Comparison of ENCODE assay signal across 17 cellular contexts in the genomic region with DNA sequence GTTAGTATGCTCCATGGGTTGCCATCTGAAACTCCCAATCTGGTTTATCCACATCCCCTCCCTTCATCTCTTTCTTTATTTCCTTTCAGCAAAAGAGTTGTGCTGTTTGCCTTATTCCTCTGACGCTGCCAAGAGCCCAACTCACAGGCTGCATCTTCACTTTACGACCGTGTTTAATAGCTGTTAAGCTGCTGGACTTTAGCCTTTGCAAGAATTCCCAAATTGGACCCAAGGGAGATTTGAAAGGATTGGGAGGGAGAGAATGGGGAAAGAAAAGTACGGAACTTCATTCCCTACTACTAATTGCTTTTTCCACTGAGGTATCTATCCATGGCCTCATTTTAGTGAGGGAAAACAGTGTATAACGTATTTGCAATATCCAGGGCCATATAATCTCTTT.
A peak's percentile ranks its signal among the peaks of the same experiment; 100 is the strongest.
DNase-seq lines count a peak whose midpoint lies in the region; ATAC-seq and TF ChIP-seq lines count a peak whose summit lies in the region.
"Had no signal": no experiment of that assay in that cellular context is flagged by ENCODE, and none has a peak within 500 bp of the region (broad histone marks: within the 10 kb centered on the region; RNA-seq: fewer than 3 reads in every experiment).

No MANE protein-coding gene starts in this region.

- H3K27me3 Mint-ChIP-seq in nephron (ENCODE audit: low read depth), result no peaks in the 10 kb centered on the region
- H3K27me3 Mint-ChIP-seq in CD4-positive, alpha-beta memory T cell, result no peaks in the 10 kb centered on the region
- H3K27me3 Mint-ChIP-seq: CD4-positive, alpha-beta T cell; IgD-negative memory B cell; T-cell had no signal

- H3K4me1 ChIP-seq in A673 (ENCODE audit: insufficient read depth, low read length, poor library complexity, severe bottlenecking) (no peaks in the 10 kb centered on the region), HEK293 (ENCODE audit: control insufficient read depth, insufficient read depth, low read length) (peaks cover 8% of the 10 kb centered on the region; the same call in 1 of the 2 replicates), upper lobe of right lung (no peaks in the 10 kb centered on the region)
- H3K4me1 ChIP-seq in CD4-positive, alpha-beta memory T cell (ENCODE audit: insufficient read depth, low read length), result no peaks in the 10 kb centered on the region
- H3K4me1 ChIP-seq: BE2C had no signal

- BruUV-seq in A673 (replicated peaks; lab: Mats Ljungman, UMichigan), result no TSS peak

- H3K27ac ChIP-seq in A673 (ENCODE audit: low read depth, low read length, poor library complexity, severe bottlenecking) (no peak overlapping the region), HEK293 (ENCODE audit: extremely low read depth, low read depth, low read length) (no peak overlapping the region), brain microvascular endothelial cell (no peak overlapping the region), upper lobe of right lung (no peak overlapping the region)
- no peak overlapping the region for H3K27ac ChIP-seq in CD4-positive, alpha-beta memory T cell (ENCODE audit: low read depth, low read length)

- no peak for ATAC-seq in upper lobe of right lung
- ATAC-seq: T-cell had no signal

- peaks cover 26% of the 10 kb centered on the region for H3K4me1 Mint-ChIP-seq in nephron
- no peaks in the 10 kb centered on the region for H3K4me1 Mint-ChIP-seq in CD4-positive, alpha-beta memory T cell
- H3K4me1 Mint-ChIP-seq: IgD-negative memory B cell, T-cell had no signal

- POLR2A ChIA-PET in A673 (lab: Charles Lee; ENCODE audit: low non-redundant PET) (no interaction called here), HEK293 (lab: Yijun Ruan, JAX) (interaction anchor here (0.6 kb wide), 1 partner anchor 42 kb away, joined by 6 read pairs; no protein-coding TSS in a partner anchor)
- POLR2A ChIA-PET in CD4-positive, alpha-beta memory T cell (lab: Charles Lee; ENCODE audit: partially characterized antibody), result no interaction called here

- no peaks in the 10 kb centered on the region for H3K9me3 Mint-ChIP-seq in nephron
- peaks cover 0 to 7% (median 2%) of the 10 kb centered on the region in 8 donors for H3K9me3 Mint-ChIP-seq in CD4-positive, alpha-beta memory T cell
- H3K9me3 Mint-ChIP-seq: IgD-negative memory B cell had no signal

- no peaks in the 10 kb centered on the region for H3K36me3 Mint-ChIP-seq in nephron (ENCODE audit: low read depth)
- no peaks in the 10 kb centered on the region for H3K36me3 Mint-ChIP-seq in CD4-positive, alpha-beta memory T cell
- H3K36me3 Mint-ChIP-seq: IgD-negative memory B cell, T-cell had no signal

- H3K4me3 Mint-ChIP-seq in nephron, result no peak overlapping the region
- no peak overlapping the region for H3K4me3 Mint-ChIP-seq in CD4-positive, alpha-beta memory T cell
- H3K4me3 Mint-ChIP-seq: CD4-positive, alpha-beta T cell; IgD-negative memory B cell; T-cell had no signal

- intact Hi-C loops in A673 (cut with micrococcal nuclease; ENCODE audit: unreplicated experiment), result no loop called here
- intact Hi-C loops in upper lobe of right lung (cut with DNase I), result no loop called here
- intact Hi-C loops in CD4-positive, alpha-beta memory T cell (cut with micrococcal nuclease), result no loop called here

- H3K36me3 ChIP-seq in A673 (ENCODE audit: insufficient read depth, low read length, poor library complexity, severe bottlenecking) (no peaks in the 10 kb centered on the region), HEK293 (ENCODE audit: control insufficient read depth in 2 of 2, insufficient read depth in 1 of 2, low read length in 2 of 2) (no peaks in the 10 kb centered on the region), brain microvascular endothelial cell (replicated peaks) (no peaks in the 10 kb centered on the region), upper lobe of right lung (no peaks in the 10 kb centered on the region)
- H3K36me3 ChIP-seq in CD4-positive, alpha-beta memory T cell (ENCODE audit: insufficient read depth, low read length), result no peaks in the 10 kb centered on the region
- H3K36me3 ChIP-seq: BE2C had no signal

- peak; percentile 4 for DNase-seq in A673 (ENCODE audit: low spot score)
- DNase-seq in NCI-H69 (lab: John Stamatoyannopoulos, UW), result peak; percentile 63
- DNase-seq in brain microvascular endothelial cell, result no peak
- no peak for DNase-seq in upper lobe of right lung
- no peak for DNase-seq in CD4-positive, alpha-beta memory T cell
- DNase-seq: BE2C; Calu3; CD4-positive, alpha-beta T cell; DMS79; H7; Kasumi-1; SHP77; SK-N-SH; T-cell had no signal

- no peaks in the 10 kb centered on the region for H3K27me3 ChIP-seq in A673 (replicated peaks; ENCODE audit: insufficient read depth, low read depth, low read length, poor library complexity)
- no peaks in the 10 kb centered on the region for H3K27me3 ChIP-seq in brain microvascular endothelial cell (replicated peaks)
- H3K27me3 ChIP-seq in upper lobe of right lung, result no peaks in the 10 kb centered on the region
- no peaks in the 10 kb centered on the region for H3K27me3 ChIP-seq in CD4-positive, alpha-beta memory T cell (ENCODE audit: insufficient read depth, low read length)
- H3K27me3 ChIP-seq: BE2C had no signal

- TF ChIP-seq CTCF in A673 (conservative IDR thresholded peaks at IDR 0.05; ENCODE audit: low read depth, low read length) (no peak), HEK293 (tag by site-specific recombination; IDR thresholded peaks at IDR 0.05) (no peak), nephron (IDR thresholded peaks at IDR 0.05; ENCODE audit: unreplicated experiment in 3 of 3) (no peak), brain microvascular endothelial cell (IDR thresholded peaks at IDR 0.05; ENCODE audit: low read depth, low read length, missing control alignments) (no peak), upper lobe of right lung (IDR thresholded peaks at IDR 0.05) (no peak)

- H3K27ac Mint-ChIP-seq in nephron, result peak overlapping the region in 2 of 3 experiments; percentile 36 to 50
- H3K27ac Mint-ChIP-seq in CD4-positive, alpha-beta memory T cell, result no peak overlapping the region
- H3K27ac Mint-ChIP-seq: CD4-positive, alpha-beta T cell; IgD-negative memory B cell; T-cell had no signal

- no peak overlapping the region for H3K4me3 ChIP-seq in A673 (ENCODE audit: low read depth, low read length, poor library complexity, severe bottlenecking)
- H3K4me3 ChIP-seq in HEK293 (ENCODE audit: low read depth, low read length), result no peak overlapping the region
- H3K4me3 ChIP-seq in brain microvascular endothelial cell (ENCODE audit: low read depth, low read length), result no peak overlapping the region
- H3K4me3 ChIP-seq in upper lobe of right lung, result no peak overlapping the region
- H3K4me3 ChIP-seq in CD4-positive, alpha-beta memory T cell (ENCODE audit: low read length in 2 of 2), result no peak overlapping the region

- in situ Hi-C loops in brain microvascular endothelial cell (cut with HindIII; ENCODE audit: low pct_ligation_motif_present, low sequenced_read_pairs), result no loop called here

- no peaks in the 10 kb centered on the region for H3K9me3 ChIP-seq in A673 (ENCODE audit: low read depth, low read length, poor library complexity, severe bottlenecking)
- no peaks in the 10 kb centered on the region for H3K9me3 ChIP-seq in HEK293 (ENCODE audit: control insufficient read depth, insufficient read depth, low read depth, low read length)
- H3K9me3 ChIP-seq in upper lobe of right lung, result no peaks in the 10 kb centered on the region
- no peaks in the 10 kb centered on the region for H3K9me3 ChIP-seq in CD4-positive, alpha-beta memory T cell (ENCODE audit: control insufficient read depth in 1 of 2, low read length in 2 of 2)
- H3K9me3 ChIP-seq: BE2C, SK-N-SH had no signal

- CTCF ChIA-PET in A673 (lab: Charles Lee) (no interaction called here), HEK293 (lab: Yijun Ruan, JAX) (no interaction called here)
- CTCF ChIA-PET in CD4-positive, alpha-beta memory T cell (lab: Charles Lee; ENCODE audit: partially characterized antibody), result no interaction called here

TF ChIP-seq in HEK293, 187 proteins besides CTCF, POLR2A, EP300 and RAD21 (continues in another document):
- TF ChIP-seq ZNF701 (tag by site-specific recombination; IDR thresholded peaks at IDR 0.05) (no peak), ZNF292 (tag by site-specific recombination; IDR thresholded peaks at IDR 0.05; ENCODE audit: borderline replicate concordance, low read depth) (no peak)
- TF ChIP-seq, protein P1, sequence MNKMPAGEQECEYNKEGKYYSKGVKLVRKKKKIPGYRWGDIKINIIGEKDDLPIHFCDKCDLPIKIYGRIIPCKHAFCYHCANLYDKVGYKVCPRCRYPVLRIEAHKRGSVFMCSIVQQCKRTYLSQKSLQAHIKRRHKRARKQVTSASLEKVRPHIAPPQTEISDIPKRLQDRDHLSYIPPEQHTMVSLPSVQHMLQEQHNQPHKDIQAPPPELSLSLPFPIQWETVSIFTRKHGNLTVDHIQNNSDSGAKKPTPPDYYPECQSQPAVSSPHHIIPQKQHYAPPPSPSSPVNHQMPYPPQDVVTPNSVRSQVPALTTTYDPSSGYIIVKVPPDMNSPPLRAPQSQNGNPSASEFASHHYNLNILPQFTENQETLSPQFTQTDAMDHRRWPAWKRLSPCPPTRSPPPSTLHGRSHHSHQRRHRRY (tag by site-specific recombination; IDR thresholded peaks at IDR 0.05), result no peak
- TF ChIP-seq, protein P2, sequence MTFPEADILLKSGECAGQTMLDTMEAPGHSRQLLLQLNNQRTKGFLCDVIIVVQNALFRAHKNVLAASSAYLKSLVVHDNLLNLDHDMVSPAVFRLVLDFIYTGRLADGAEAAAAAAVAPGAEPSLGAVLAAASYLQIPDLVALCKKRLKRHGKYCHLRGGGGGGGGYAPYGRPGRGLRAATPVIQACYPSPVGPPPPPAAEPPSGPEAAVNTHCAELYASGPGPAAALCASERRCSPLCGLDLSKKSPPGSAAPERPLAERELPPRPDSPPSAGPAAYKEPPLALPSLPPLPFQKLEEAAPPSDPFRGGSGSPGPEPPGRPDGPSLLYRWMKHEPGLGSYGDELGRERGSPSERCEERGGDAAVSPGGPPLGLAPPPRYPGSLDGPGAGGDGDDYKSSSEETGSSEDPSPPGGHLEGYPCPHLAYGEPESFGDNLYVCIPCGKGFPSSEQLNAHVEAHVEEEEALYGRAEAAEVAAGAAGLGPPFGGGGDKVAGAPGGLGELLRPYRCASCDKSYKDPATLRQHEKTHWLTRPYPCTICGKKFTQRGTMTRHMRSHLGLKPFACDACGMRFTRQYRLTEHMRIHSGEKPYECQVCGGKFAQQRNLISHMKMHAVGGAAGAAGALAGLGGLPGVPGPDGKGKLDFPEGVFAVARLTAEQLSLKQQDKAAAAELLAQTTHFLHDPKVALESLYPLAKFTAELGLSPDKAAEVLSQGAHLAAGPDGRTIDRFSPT (tag by site-specific recombination; IDR thresholded peaks at IDR 0.05), result no peak

Comparison
In these comparisons a context has a peak if more than half of its experiments do, and no peak if none do; other contexts are left out.
1. DNase-seq: peak in A673 (single experiment) and NCI-H69 (single experiment); none in brain microvascular endothelial cell (single experiment), upper lobe of right lung (single experiment) and CD4-positive, alpha-beta memory T cell (0 of 5).
2. H3K27ac Mint-ChIP-seq: peak in nephron (2 of 3); none in CD4-positive, alpha-beta memory T cell (0 of 7).